19 cellular contexts compared by ENCODE assay signal in genomic region chr10:86753056-86753455, GRCh38. TPM values are rescaled to one million over a fixed set of nuclear protein-coding genes. Genes with fewer than 3 reads are reported as not detected.
DNase-seq lines count a peak whose midpoint lies in the region; ATAC-seq and TF ChIP-seq lines count a peak whose summit lies in the region.
"Had no signal": no experiment of that assay in that cellular context is flagged by ENCODE, and none has a peak within 500 bp of the region (broad histone marks: within the 10 kb centered on the region; RNA-seq: fewer than 3 reads in every experiment).

No MANE protein-coding gene starts in this region.

- no peak overlapping the region for H3K4me3 ChIP-seq in stomach
- H3K4me3 ChIP-seq: A549, Peyer's patch, smooth muscle cell had no signal

- POLR2A ChIA-PET in activated CD4-positive, alpha-beta T cell treated with anti-CD3 and anti-CD28 coated beads, Interleukin-2, amount 10 ng/mL, durations not matched to agents 7 days and 5 days (lab: Charles Lee), result no interaction called here

- ATAC-seq in HG02938 (IDR thresholded peaks at IDR 0.05; ENCODE audit: unreplicated experiment), result peak; percentile 40
- ATAC-seq: A549, esophagus mucosa had no signal

- intact Hi-C loops in stomach (cut with DNase I; ENCODE audit: low total_unique reads), result no loop called here

- CTCF ChIA-PET in activated CD4-positive, alpha-beta T cell treated with anti-CD3 and anti-CD28 coated beads, Interleukin-2, amount 10 ng/mL, durations not matched to agents 7 days and 5 days (lab: Charles Lee), result interaction anchor here (0.6 to 1.6 kb wide), 3 partner anchors 11 to 64 kb away, joined by 3 to 6 read pairs (median 4); no protein-coding TSS in a partner anchor

- H3K27me3 ChIP-seq in stomach, result peaks cover 0 to 18% (median 3%) of the 10 kb centered on the region in 3 donors
- H3K27me3 ChIP-seq: Peyer's patch had no signal

- no peak for TF ChIP-seq CTCF in brain (conservative IDR thresholded peaks at IDR 0.05)
- TF ChIP-seq CTCF in stomach (IDR thresholded peaks at IDR 0.05), result no peak

- peaks cover 36% of the 10 kb centered on the region for H3K4me1 Mint-ChIP-seq in activated CD4-positive, alpha-beta T cell treated with anti-CD3 and anti-CD28 coated beads, Interleukin-2, amount 10 ng/mL, durations not matched to agents 7 days and 5 days
- H3K4me1 Mint-ChIP-seq in brain, result peaks cover 42% of the 10 kb centered on the region

- peaks cover 24% of the 10 kb centered on the region for H3K27me3 Mint-ChIP-seq in activated CD4-positive, alpha-beta T cell treated with anti-CD3 and anti-CD28 coated beads, Interleukin-2, amount 10 ng/mL, durations not matched to agents 7 days and 5 days
- peaks cover 8% of the 10 kb centered on the region for H3K27me3 Mint-ChIP-seq in brain

- no peaks in the 10 kb centered on the region for H3K36me3 Mint-ChIP-seq in activated CD4-positive, alpha-beta T cell treated with anti-CD3 and anti-CD28 coated beads, Interleukin-2, amount 10 ng/mL, durations not matched to agents 7 days and 5 days (ENCODE audit: low read depth)
- H3K36me3 Mint-ChIP-seq in brain, result no peaks in the 10 kb centered on the region

- H3K27ac Mint-ChIP-seq in activated CD4-positive, alpha-beta T cell treated with anti-CD3 and anti-CD28 coated beads, Interleukin-2, amount 10 ng/mL, durations not matched to agents 7 days and 5 days, result peak overlapping the region; percentile 3
- H3K27ac Mint-ChIP-seq in brain, result peak overlapping the region in 4 of 5 experiments; percentile 12 to 95 (median 70)
- H3K27ac Mint-ChIP-seq: activated CD4-positive, alpha-beta T cell treated with anti-CD3 and anti-CD28 coated beads, Interleukin-2, amount 10 ng/mL, durations not matched to agents 24 days and 14 days; HFFc6; stimulated activated naive CD8-positive, alpha-beta T cell treated with anti-CD3 and anti-CD28 coated beads, Interleukin-15, Interleukin-2, amounts not matched to agents 100 ng/mL and 50 ng/mL, for 24 hours had no signal

- H3K4me3 Mint-ChIP-seq in activated CD4-positive, alpha-beta T cell treated with anti-CD3 and anti-CD28 coated beads, Interleukin-2, amount 10 ng/mL, durations not matched to agents 7 days and 5 days, result no peak overlapping the region
- H3K4me3 Mint-ChIP-seq in brain, result peak overlapping the region in 2 of 5 experiments; percentile 23 to 64
- H3K4me3 Mint-ChIP-seq: activated CD4-positive, alpha-beta T cell treated with anti-CD3 and anti-CD28 coated beads, Interleukin-2, amount 10 ng/mL, durations not matched to agents 24 days and 14 days; HFFc6; stimulated activated naive CD8-positive, alpha-beta T cell treated with anti-CD3 and anti-CD28 coated beads, Interleukin-15, Interleukin-2, amounts not matched to agents 100 ng/mL and 50 ng/mL, for 24 hours had no signal

- WGBS in stomach, 5 donors, result 82 to 91% (median 90%) methylated on average over 2 of the region's 2 CpGs

- H3K4me1 ChIP-seq in stomach, result peaks cover 8 to 51% (median 24%) of the 10 kb centered on the region in 4 donors

- no peak for TF ChIP-seq POLR2A in stomach (IDR thresholded peaks at IDR 0.05)

- TF ChIP-seq EP300 in stomach (IDR thresholded peaks at IDR 0.05), result no peak

- no peaks in the 10 kb centered on the region for H3K9me3 Mint-ChIP-seq in activated CD4-positive, alpha-beta T cell treated with anti-CD3 and anti-CD28 coated beads, Interleukin-2, amount 10 ng/mL, durations not matched to agents 7 days and 5 days
- H3K9me3 Mint-ChIP-seq in brain, result no peaks in the 10 kb centered on the region
- H3K9me3 Mint-ChIP-seq: activated CD4-positive, alpha-beta T cell treated with anti-CD3 and anti-CD28 coated beads, Interleukin-2, amount 10 ng/mL, durations not matched to agents 24 days and 14 days; CD8-positive, alpha-beta memory T cell; HFFc6; stimulated activated naive CD8-positive, alpha-beta T cell treated with anti-CD3 and anti-CD28 coated beads, Interleukin-15, Interleukin-2, amounts not matched to agents 100 ng/mL and 50 ng/mL, for 24 hours had no signal

- no peaks in the 10 kb centered on the region for H3K36me3 ChIP-seq in stomach
- H3K36me3 ChIP-seq: neutrophil, Peyer's patch had no signal

- H3K27ac ChIP-seq in stomach, result peak overlapping the region in 3 of 5 donors; percentile 98 to 100 (median 99)
- H3K27ac ChIP-seq: A549, neutrophil had no signal

- DNase-seq in activated CD4-positive, alpha-beta T cell treated with anti-CD3 and anti-CD28 coated beads, Interleukin-2, amount 10 ng/mL, durations not matched to agents 7 days and 5 days, result no peak
- no peak for DNase-seq in activated CD4-positive, alpha-beta T cell treated with anti-CD3 and anti-CD28 coated beads for 48 hours
- DNase-seq in stomach (no peak), NCI-H526 (lab: John Stamatoyannopoulos, UW) (no peak), NCI-H526 treated with DMSO at 0.1 percent for 48 hours (lab: John Stamatoyannopoulos, UW) (no peak), KG1 (lab: John Stamatoyannopoulos, UW) (no peak)
- DNase-seq: activated CD4-positive, alpha-beta T cell treated with anti-CD3 and anti-CD28 coated beads, Interleukin-2, amount 10 ng/mL, durations not matched to agents 24 days and 14 days; amygdala; CD8-positive, alpha-beta memory T cell; HFFc6; NCI-H1048 had no signal

- H3K9me3 ChIP-seq in stomach, result no peaks in the 10 kb centered on the region
- H3K9me3 ChIP-seq: A549, neutrophil, Peyer's patch had no signal

RNA-seq across cellular contexts. Expression of gene BMPR1A, which starts 3.4 kb away (rescaled TPM):
- 10 to 100 TPM in 1 of 2 experiments, 1 to 10 TPM in 1; 8.9 to 11.7 TPM for total RNA-seq in activated CD4-positive, alpha-beta T cell treated with anti-CD3 and anti-CD28 coated beads, Interleukin-2, amount 10 ng/mL, durations not matched to agents 7 days and 5 days
- polyA plus RNA-seq in brain (ENCODE audit: insufficient read depth, low read depth, low replicate concordance), result 7.2 TPM
- 100 to 1,000 TPM in 1 of 5 donors, 10 to 100 TPM in 4; 18.3 to 104 (median 35.3) TPM for total RNA-seq in stomach
- polyA plus RNA-seq in stomach, result 1 to 10 TPM; 5.8 to 6.5 (median 5.9) TPM
